Comparison of ENCODE assay signal across 1 cellular context in genomic region chr6:96923400-96923799, GRCh38.
TF ChIP-seq lines count a peak whose summit lies in the region.

No MANE protein-coding gene starts in this region.

TF ChIP-seq in GM23338, 12 proteins besides CTCF, POLR2A, EP300 and RAD21 (continued from another document):
- TF ChIP-seq, protein P1, sequence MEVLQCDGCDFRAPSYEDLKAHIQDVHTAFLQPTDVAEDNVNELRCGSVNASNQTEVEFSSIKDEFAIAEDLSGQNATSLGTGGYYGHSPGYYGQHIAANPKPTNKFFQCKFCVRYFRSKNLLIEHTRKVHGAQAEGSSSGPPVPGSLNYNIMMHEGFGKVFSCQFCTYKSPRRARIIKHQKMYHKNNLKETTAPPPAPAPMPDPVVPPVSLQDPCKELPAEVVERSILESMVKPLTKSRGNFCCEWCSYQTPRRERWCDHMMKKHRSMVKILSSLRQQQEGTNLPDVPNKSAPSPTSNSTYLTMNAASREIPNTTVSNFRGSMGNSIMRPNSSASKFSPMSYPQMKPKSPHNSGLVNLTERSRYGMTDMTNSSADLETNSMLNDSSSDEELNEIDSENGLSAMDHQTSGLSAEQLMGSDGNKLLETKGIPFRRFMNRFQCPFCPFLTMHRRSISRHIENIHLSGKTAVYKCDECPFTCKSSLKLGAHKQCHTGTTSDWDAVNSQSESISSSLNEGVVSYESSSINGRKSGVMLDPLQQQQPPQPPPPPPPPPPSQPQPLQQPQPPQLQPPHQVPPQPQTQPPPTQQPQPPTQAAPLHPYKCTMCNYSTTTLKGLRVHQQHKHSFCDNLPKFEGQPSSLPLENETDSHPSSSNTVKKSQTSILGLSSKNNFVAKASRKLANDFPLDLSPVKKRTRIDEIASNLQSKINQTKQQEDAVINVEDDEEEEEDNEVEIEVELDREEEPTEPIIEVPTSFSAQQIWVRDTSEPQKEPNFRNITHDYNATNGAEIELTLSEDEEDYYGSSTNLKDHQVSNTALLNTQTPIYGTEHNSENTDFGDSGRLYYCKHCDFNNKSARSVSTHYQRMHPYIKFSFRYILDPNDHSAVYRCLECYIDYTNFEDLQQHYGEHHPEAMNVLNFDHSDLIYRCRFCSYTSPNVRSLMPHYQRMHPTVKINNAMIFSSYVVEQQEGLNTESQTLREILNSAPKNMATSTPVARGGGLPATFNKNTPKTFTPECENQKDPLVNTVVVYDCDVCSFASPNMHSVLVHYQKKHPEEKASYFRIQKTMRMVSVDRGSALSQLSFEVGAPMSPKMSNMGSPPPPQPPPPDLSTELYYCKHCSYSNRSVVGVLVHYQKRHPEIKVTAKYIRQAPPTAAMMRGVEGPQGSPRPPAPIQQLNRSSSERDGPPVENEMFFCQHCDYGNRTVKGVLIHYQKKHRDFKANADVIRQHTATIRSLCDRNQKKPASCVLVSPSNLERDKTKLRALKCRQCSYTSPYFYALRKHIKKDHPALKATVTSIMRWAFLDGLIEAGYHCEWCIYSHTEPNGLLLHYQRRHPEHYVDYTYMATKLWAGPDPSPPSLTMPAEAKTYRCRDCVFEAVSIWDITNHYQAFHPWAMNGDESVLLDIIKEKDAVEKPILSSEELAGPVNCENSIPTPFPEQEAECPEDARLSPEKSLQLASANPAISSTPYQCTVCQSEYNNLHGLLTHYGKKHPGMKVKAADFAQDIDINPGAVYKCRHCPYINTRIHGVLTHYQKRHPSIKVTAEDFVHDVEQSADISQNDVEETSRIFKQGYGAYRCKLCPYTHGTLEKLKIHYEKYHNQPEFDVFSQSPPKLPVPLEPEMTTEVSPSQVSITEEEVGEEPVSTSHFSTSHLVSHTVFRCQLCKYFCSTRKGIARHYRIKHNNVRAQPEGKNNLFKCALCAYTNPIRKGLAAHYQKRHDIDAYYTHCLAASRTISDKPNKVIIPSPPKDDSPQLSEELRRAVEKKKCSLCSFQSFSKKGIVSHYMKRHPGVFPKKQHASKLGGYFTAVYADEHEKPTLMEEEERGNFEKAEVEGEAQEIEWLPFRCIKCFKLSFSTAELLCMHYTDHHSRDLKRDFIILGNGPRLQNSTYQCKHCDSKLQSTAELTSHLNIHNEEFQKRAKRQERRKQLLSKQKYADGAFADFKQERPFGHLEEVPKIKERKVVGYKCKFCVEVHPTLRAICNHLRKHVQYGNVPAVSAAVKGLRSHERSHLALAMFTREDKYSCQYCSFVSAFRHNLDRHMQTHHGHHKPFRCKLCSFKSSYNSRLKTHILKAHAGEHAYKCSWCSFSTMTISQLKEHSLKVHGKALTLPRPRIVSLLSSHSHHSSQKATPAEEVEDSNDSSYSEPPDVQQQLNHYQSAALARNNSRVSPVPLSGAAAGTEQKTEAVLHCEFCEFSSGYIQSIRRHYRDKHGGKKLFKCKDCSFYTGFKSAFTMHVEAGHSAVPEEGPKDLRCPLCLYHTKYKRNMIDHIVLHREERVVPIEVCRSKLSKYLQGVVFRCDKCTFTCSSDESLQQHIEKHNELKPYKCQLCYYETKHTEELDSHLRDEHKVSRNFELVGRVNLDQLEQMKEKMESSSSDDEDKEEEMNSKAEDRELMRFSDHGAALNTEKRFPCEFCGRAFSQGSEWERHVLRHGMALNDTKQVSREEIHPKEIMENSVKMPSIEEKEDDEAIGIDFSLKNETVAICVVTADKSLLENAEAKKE (CRISPR knock-in tag; IDR thresholded peaks at IDR 0.05): no peak
- TF ChIP-seq REST (IDR thresholded peaks at IDR 0.05; ENCODE audit: unreplicated experiment) (no peak), ZNF331 (CRISPR knock-in tag; IDR thresholded peaks at IDR 0.05; ENCODE audit: low read depth) (no peak), ETS1 (IDR thresholded peaks at IDR 0.05) (no peak), EZH2 (IDR thresholded peaks at IDR 0.05; ENCODE audit: low read depth, unreplicated experiment) (no peak)
